Comparison of ENCODE assay signal across 8 cellular contexts in genomic region chr4:99088485-99089365, GRCh38. TPM values are rescaled to one million over a fixed set of nuclear protein-coding genes. Genes with fewer than 3 reads are reported as not detected.
DNase-seq lines count a peak whose midpoint lies in the region; ATAC-seq and TF ChIP-seq lines count a peak whose summit lies in the region.

TSS of gene ADH5 (minus strand) at chr4:99088788. CDS start at chr4:99088700, 88 bp downstream.

- peaks cover 40% of the 10 kb centered on the region for H3K79me2 ChIP-seq in PC-9 (ENCODE audit: low read depth)

- no peak for TF ChIP-seq RAD21 in IMR-90 (IDR thresholded peaks at IDR 0.05; ENCODE audit: low read length)

- 1% methylated on average over 22 of the region's 53 CpGs; no CpG with 5 or more reads in 1 of the 2 experiments for WGBS in IMR-90 (ENCODE audit: extremely low coverage in 2 of 2, insufficient read length in 1 of 2), 2 experiments

- H3F3A ChIP-seq in PC-9 (ENCODE audit: insufficient read depth, low read depth) = 0 out of 2 replicates have a peak, but pooled peaks cover 4% of the 10 kb centered on the region

- peak within 1 kb of the TSS; percentile 83 for H3K4me3 ChIP-seq in IMR-90 (ENCODE audit: insufficient read depth, low read depth, low read length)
- H3K4me3 ChIP-seq in PC-9 = peak within 1 kb of the TSS; percentile 99
- peak within 1 kb of the TSS; percentile 72 to 73 for H3K4me3 ChIP-seq in muscle layer of colon (ENCODE audit: low read depth in 1 of 2, low read length in 2 of 2)

- H3K9me3 Mint-ChIP-seq in activated T-cell treated with anti-CD3 and anti-CD28 coated beads, Interleukin-2, amount 50 U/mL, for 4 hours = no peaks in the 10 kb centered on the region

- peak within 1 kb of the TSS; percentile 91 for H2BK5ac ChIP-seq in IMR-90 (ENCODE audit: low read depth, low read length, poor library complexity, severe bottlenecking)

- peak within 1 kb of the TSS; percentile 97 for H3K4me2 ChIP-seq in IMR-90 (ENCODE audit: low read depth, low read length)
- H3K4me2 ChIP-seq in PC-9 = peak within 1 kb of the TSS; percentile 84

- H3K4me1 ChIP-seq in IMR-90 (ENCODE audit: control insufficient read depth, insufficient read depth, low read length) (peaks cover 2% of the 10 kb centered on the region; the same call in 1 of the 2 replicates), PC-9 (replicated peaks; ENCODE audit: insufficient read depth) (peaks cover 17% of the 10 kb centered on the region), muscle layer of colon (ENCODE audit: insufficient read depth, low read length) (peaks cover 48% of the 10 kb centered on the region)

- H3K27me3 ChIP-seq in IMR-90 (ENCODE audit: control insufficient read depth, insufficient read depth, low read length) (no peaks in the 10 kb centered on the region), PC-9 (ENCODE audit: insufficient read depth, low read depth) (no peaks in the 10 kb centered on the region), muscle layer of colon (ENCODE audit: control insufficient read depth in 1 of 2, insufficient read depth in 2 of 2, low read length in 2 of 2) (no peaks in the 10 kb centered on the region)

- ATAC-seq in GM21529 (IDR thresholded peaks at IDR 0.05; ENCODE audit: unreplicated experiment) = peak; percentile 93
- peak; percentile 93 for ATAC-seq in IMR-90 (ENCODE audit: low read depth)
- peak; percentile 97 to 98 for ATAC-seq in activated T-cell treated with anti-CD3 and anti-CD28 coated beads, Interleukin-2, amount 50 U/mL, for 4 hours
- peak; percentile 97 for ATAC-seq in esophagus mucosa

- peak within 1 kb of the TSS; percentile 98 for H3K4ac ChIP-seq in IMR-90 (ENCODE audit: low read depth, low read length)

- H3K4me1 Mint-ChIP-seq in activated T-cell treated with anti-CD3 and anti-CD28 coated beads, Interleukin-2, amount 50 U/mL, for 4 hours (ENCODE audit: low read depth) = peaks cover 46% of the 10 kb centered on the region

- TSS peak; percentile 87 for BruUV-seq in IMR-90 (replicated peaks; lab: Mats Ljungman, UMichigan)
- BruUV-seq in PC-9 (replicated peaks; lab: Mats Ljungman, UMichigan) = TSS peak; percentile 92

- dilution Hi-C loops in IMR-90 (cut with HindIII; ENCODE audit: low sequenced_read_pairs, unreplicated experiment) = no loop called here

- peak within 1 kb of the TSS; percentile 96 for H4K91ac ChIP-seq in IMR-90 (ENCODE audit: insufficient read depth, low read depth, low read length)

- peak within 1 kb of the TSS; percentile 94 to 97 for H4K8ac ChIP-seq in IMR-90 (ENCODE audit: low read depth in 2 of 2, low read length in 2 of 2)

- H4K20me1 ChIP-seq in IMR-90 (ENCODE audit: insufficient read depth, low read length) = peaks cover 7% of the 10 kb centered on the region; the same call in 1 of the 2 replicates
- H4K20me1 ChIP-seq in PC-9 (ENCODE audit: insufficient read depth) = 0 out of 2 replicates have a peak, but pooled peaks cover 2% of the 10 kb centered on the region

- H2BK120ac ChIP-seq in IMR-90 (ENCODE audit: low read depth, low read length) = peak within 1 kb of the TSS; percentile 66

- H3K14ac ChIP-seq in IMR-90 (replicated peaks; ENCODE audit: low read depth, low read length) = peak within 1 kb of the TSS; percentile 98

- TF ChIP-seq POLR2A in IMR-90 (IDR thresholded peaks at IDR 0.05; ENCODE audit: low read depth, low read length) = peak; percentile 86

- DNase-seq in DMS114 treated with DMSO at 0.1 percent for 48 hours (lab: John Stamatoyannopoulos, UW; ENCODE audit: unreplicated experiment) = peak; percentile 18
- DNase-seq in IMR-90 = peak; percentile 81
- DNase-seq in PC-9 = peak; percentile 65 to 66
- DNase-seq in activated T-cell treated with anti-CD3 and anti-CD28 coated beads, Interleukin-2, amount 50 U/mL, for 4 hours = peak; percentile 88
- DNase-seq in stimulated activated CD8-positive, alpha-beta memory T cell treated with anti-CD3 and anti-CD28 coated beads, Interleukin-7, amount 100 ng/mL, for 1 hour (ENCODE audit: low read depth in 2 of 2) = peak; percentile 81 to 84

- intact Hi-C loops in IMR-90 (cut with micrococcal nuclease) = loop anchor here (10.0 kb wide), 2 partner anchors 316 to 434 kb away; partner anchors contain the start of gene TSPAN5
- intact Hi-C loops in PC-9 (cut with micrococcal nuclease; ENCODE audit: unreplicated experiment) = no loop called here

- peak within 1 kb of the TSS; percentile 99 for H3K23ac ChIP-seq in IMR-90 (ENCODE audit: low read depth, low read length)

- peak within 1 kb of the TSS; percentile 72 for H2AK5ac ChIP-seq in IMR-90 (ENCODE audit: low read depth, low read length)

- peak within 1 kb of the TSS; percentile 95 for H2AK9ac ChIP-seq in IMR-90 (replicated peaks; ENCODE audit: low read depth, low read length, poor library complexity)

- H2BK15ac ChIP-seq in IMR-90 (ENCODE audit: low read depth, low read length) = peak within 1 kb of the TSS; percentile 59; the same call in 2 of the 3 replicates

- H2AFZ ChIP-seq in IMR-90 (replicated peaks; ENCODE audit: low read length, poor library complexity) (peak within 1 kb of the TSS; percentile 92), PC-9 (peak within 1 kb of the TSS; percentile 100)

- peak within 1 kb of the TSS; percentile 92 for H3K18ac ChIP-seq in IMR-90 (ENCODE audit: low read depth, low read length)

- 0 out of 2 replicates have a peak within 1 kb of the TSS, but pooled peaks have one; percentile 32 for H2BK20ac ChIP-seq in IMR-90 (ENCODE audit: low read depth, low read length)

- H3K9me1 ChIP-seq in IMR-90 (ENCODE audit: insufficient read depth, low read length) = no peaks in the 10 kb centered on the region

- peaks cover 23 to 33% of the 10 kb centered on the region in 2 experiments for H3K79me1 ChIP-seq in IMR-90 (ENCODE audit: low read depth in 1 of 2, low read length in 2 of 2)

- peak within 1 kb of the TSS; percentile 91 for H4K5ac ChIP-seq in IMR-90 (ENCODE audit: low read depth, low read length)

- H3K9me2 ChIP-seq in PC-9 (ENCODE audit: insufficient read depth) = no peaks in the 10 kb centered on the region

- H3K27me3 Mint-ChIP-seq in activated T-cell treated with anti-CD3 and anti-CD28 coated beads, Interleukin-2, amount 50 U/mL, for 4 hours (ENCODE audit: low read depth) = no peaks in the 10 kb centered on the region

- H3K36me3 ChIP-seq in IMR-90 (ENCODE audit: control insufficient read depth, insufficient read depth, low read length) (peaks cover 15% of the 10 kb centered on the region), PC-9 (ENCODE audit: low read depth) (peaks cover 13% of the 10 kb centered on the region), muscle layer of colon (ENCODE audit: insufficient read depth, low read length) (peaks cover 18% of the 10 kb centered on the region)

- TF ChIP-seq CTCF in IMR-90 (conservative IDR thresholded peaks at IDR 0.05; ENCODE audit: low read depth, low read length) = no peak
- no peak for TF ChIP-seq CTCF in PC-9 (conservative IDR thresholded peaks at IDR 0.05)

- POLR2A ChIA-PET in IMR-90 (lab: Charles Lee; ENCODE audit: unreplicated experiment) (interaction anchor here (0.6 to 1.3 kb wide), 3 partner anchors 93 to 320 kb away, joined by 3 read pairs; partner anchors contain the start of gene METAP1), PC-9 (lab: Charles Lee; ENCODE audit: unreplicated experiment) (interaction anchor here (0.5 to 1.0 kb wide), 9 partner anchors 14 to 801 kb away, joined by 3 to 49 read pairs (median 5); partner anchors contain the start of gene DAPP1)

- no peaks in the 10 kb centered on the region for H3K9me3 ChIP-seq in IMR-90 (ENCODE audit: control insufficient read depth, insufficient read depth, low read length)
- no peaks in the 10 kb centered on the region for H3K9me3 ChIP-seq in PC-9 (ENCODE audit: insufficient read depth, low read depth)
- H3K9me3 ChIP-seq in muscle layer of colon (ENCODE audit: low read length) = no peaks in the 10 kb centered on the region

- H3K4me3 Mint-ChIP-seq in activated T-cell treated with anti-CD3 and anti-CD28 coated beads, Interleukin-2, amount 50 U/mL, for 4 hours = peak within 1 kb of the TSS; percentile 95

- H3K9ac ChIP-seq in IMR-90 (ENCODE audit: low read depth, low read length) (peak within 1 kb of the TSS; percentile 95), muscle layer of colon (ENCODE audit: low read length) (peak within 1 kb of the TSS; percentile 47)

- H3K27ac ChIP-seq in IMR-90 (ENCODE audit: insufficient read depth, low read length) (peak within 1 kb of the TSS; percentile 97), PC-9 (peak within 1 kb of the TSS; percentile 71), muscle layer of colon (ENCODE audit: low read depth, low read length) (peak within 1 kb of the TSS; percentile 100)

- in situ Hi-C loops in IMR-90 (cut with MboI; ENCODE audit: low sequenced_read_pairs) = no loop called here

- peak within 1 kb of the TSS; percentile 98 for H3K56ac ChIP-seq in IMR-90 (ENCODE audit: extremely low read depth, insufficient read depth, low read length)

- CTCF ChIA-PET in IMR-90 (lab: Yijun Ruan, JAX) (interaction anchor here (0.6 kb wide), 1 partner anchor 93 kb away, joined by 6 read pairs; the partner anchor contains the start of gene METAP1), PC-9 (lab: Charles Lee) (no interaction called here)

- peaks cover 11% of the 10 kb centered on the region for H3K36me3 Mint-ChIP-seq in activated T-cell treated with anti-CD3 and anti-CD28 coated beads, Interleukin-2, amount 50 U/mL, for 4 hours (ENCODE audit: insufficient read depth)

TF ChIP-seq in IMR-90, 13 proteins besides CTCF, POLR2A, EP300 and RAD21:
- TF ChIP-seq MXI1 (IDR thresholded peaks at IDR 0.05; ENCODE audit: borderline replicate concordance, low read depth, low read length) (peak; percentile 71; the same call in 1 of the 2 replicates), CEBPB (IDR thresholded peaks at IDR 0.05; ENCODE audit: low read depth, low read length) (no peak), RCOR1 (IDR thresholded peaks at IDR 0.05; ENCODE audit: insufficient replicate concordance, low read length) (no peak), CHD1 (IDR thresholded peaks at IDR 0.05; ENCODE audit: low read depth, low read length) (no peak), BHLHE40 (IDR thresholded peaks at IDR 0.05; ENCODE audit: low read depth, low read length) (0 out of 2 replicates have a peak, but pooled peaks have one; percentile 4), RFX5 (IDR thresholded peaks at IDR 0.05; ENCODE audit: low read depth, low read length) (no peak), NFE2L2 (IDR thresholded peaks at IDR 0.05; ENCODE audit: low read depth, low read length) (no peak), SMC3 (IDR thresholded peaks at IDR 0.05; ENCODE audit: low read depth, low read length) (no peak), FOS (IDR thresholded peaks at IDR 0.05; ENCODE audit: low read depth, low read length) (no peak), MAZ (IDR thresholded peaks at IDR 0.05; ENCODE audit: borderline replicate concordance, low read depth, low read length) (peak; percentile 62; the same call in 1 of the 2 replicates)

RNA-seq across cellular contexts. Expression of gene ADH5, which starts in this region (rescaled TPM):
- total RNA-seq in IMR-90 (2012; rRNA removed) = 178 and 246 TPM in 2 replicates
- 117 and 140 TPM in 2 replicates for polyA plus RNA-seq in IMR-90 (2012; rRNA removed)
- 29.7 and 40.9 TPM in 2 replicates for polyA plus RNA-seq in IMR-90 (2012; cell fraction: cytosol; rRNA removed)
- polyA plus RNA-seq in IMR-90 (2012; cell fraction: nucleus; rRNA removed; ENCODE audit: low replicate concordance) = 18.4 and 108 TPM in 2 replicates
- 76.9 and 94.7 TPM in 2 replicates for total RNA-seq in PC-9 (2021)
- total RNA-seq in activated T-cell treated with anti-CD3 and anti-CD28 coated beads, Interleukin-2, amount 50 U/mL, for 4 hours = 10 to 100 TPM; 86.2 to 93.1 (median 91.9) TPM
- total RNA-seq in esophagus mucosa = 90.8 TPM

Comparison
In these comparisons a context has a peak if more than half of its experiments do, and no peak if none do; other contexts are left out.
1. Peak in every context shown above with its lines: DNase-seq, ATAC-seq, H3K4me3 ChIP-seq and H3K27ac ChIP-seq.
2. DNase-seq: peak in every context shown above with its lines; median percentile 88 in activated T-cell treated with anti-CD3 and anti-CD28 coated beads, Interleukin-2, amount 50 U/mL, for 4 hours; 82 in stimulated activated CD8-positive, alpha-beta memory T cell treated with anti-CD3 and anti-CD28 coated beads, Interleukin-7, amount 100 ng/mL, for 1 hour; 81 in IMR-90; 66 in PC-9; 18 in DMS114 treated with DMSO at 0.1 percent for 48 hours.